20 cellular contexts compared by ENCODE assay signal in the genomic region with DNA sequence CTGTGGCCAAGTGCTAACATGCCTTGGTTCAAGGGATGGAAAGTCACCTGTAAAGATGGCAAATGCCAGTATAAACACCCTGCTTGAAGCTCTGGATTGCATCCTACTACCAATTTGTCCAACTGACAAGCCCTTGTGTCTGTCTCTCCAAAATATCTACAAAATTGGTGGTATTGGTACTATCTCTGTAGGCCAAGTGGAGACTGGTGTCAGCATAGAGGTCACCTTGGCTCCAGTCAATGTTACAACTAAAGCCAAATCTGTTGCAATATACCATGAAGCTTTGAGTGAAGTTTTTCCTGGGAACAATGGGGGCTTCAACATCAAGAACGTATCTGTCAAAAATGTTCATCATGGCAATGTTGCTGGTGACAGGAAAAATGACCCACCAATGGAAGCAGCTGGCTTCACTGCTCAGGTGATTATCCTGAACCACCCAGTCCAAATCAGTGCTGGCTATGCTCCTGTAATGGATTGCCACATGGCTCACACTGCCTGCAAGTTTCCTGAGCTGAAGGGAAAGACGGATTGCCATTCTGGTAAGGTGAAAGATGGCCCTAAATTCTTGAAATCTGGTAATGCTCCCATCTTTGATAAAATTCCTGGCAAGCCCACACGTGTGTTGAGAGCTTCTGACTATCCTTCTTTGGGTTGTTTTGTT.
"Had no signal": no experiment of that assay in that cellular context is flagged by ENCODE, and none has a peak within 500 bp of the region (broad histone marks: within the 10 kb centered on the region; RNA-seq: fewer than 3 reads in every experiment).

No MANE protein-coding gene starts in this region.

- H3K4me3 ChIP-seq: dorsolateral prefrontal cortex, esophagus squamous epithelium, gastroesophageal sphincter, psoas muscle, sigmoid colon, skin epidermis, suprapubic skin, thyroid gland, upper lobe of left lung, uterus had no signal

- H3K4me1 ChIP-seq: uterus had no signal

- H3K27ac Mint-ChIP-seq: nephron had no signal

- H3K36me3 ChIP-seq: sigmoid colon, suprapubic skin, thyroid gland, uterus had no signal

- ATAC-seq: gastroesophageal sphincter; stimulated activated naive CD8-positive, alpha-beta T cell treated with anti-CD3 and anti-CD28 coated beads, Interleukin-15, Interleukin-2, amounts not matched to agents 100 U/mL and 50 U/mL, for 24 hours had no signal

- H3K27me3 ChIP-seq: dorsolateral prefrontal cortex, esophagus squamous epithelium, gastroesophageal sphincter, sigmoid colon, suprapubic skin, thyroid gland, upper lobe of left lung, uterus had no signal

- H3K4me3 Mint-ChIP-seq: nephron had no signal

- H3K27ac ChIP-seq: dorsolateral prefrontal cortex, gastroesophageal sphincter, psoas muscle, sigmoid colon, skin epidermis, suprapubic skin, thyroid gland, upper lobe of left lung, uterus had no signal

- H3K9me3 ChIP-seq: esophagus squamous epithelium, gastroesophageal sphincter, psoas muscle, sigmoid colon, suprapubic skin, thyroid gland, upper lobe of left lung, uterus had no signal

- H3K36me3 Mint-ChIP-seq: immature natural killer cell, naive B cell had no signal

- DNase-seq: cortex of kidney; dorsolateral prefrontal cortex; effector CD8-positive, alpha-beta T cell; esophagus squamous epithelium; foreskin fibroblast; immature natural killer cell; mesendoderm; naive B cell; psoas muscle; retina; sigmoid colon; stimulated activated CD4-positive, alpha-beta T cell treated with anti-CD3 and anti-CD28 coated beads, Interleukin-12 subunit alpha, Interleukin-12 subunit beta, amount 100 ng/mL, for 4 hours; stimulated activated naive CD8-positive, alpha-beta T cell treated with anti-CD3 and anti-CD28 coated beads, Interleukin-15, Interleukin-2, amounts not matched to agents 100 U/mL and 50 U/mL, for 24 hours; thyroid gland; upper lobe of left lung; uterus had no signal

- H3K9me3 Mint-ChIP-seq: immature natural killer cell, naive B cell, nephron had no signal

- H3K27me3 Mint-ChIP-seq: naive B cell had no signal
